19 cellular contexts compared by ENCODE assay signal in genomic region chr7:66118603-66119002, GRCh38. TPM values are rescaled to one million over a fixed set of nuclear protein-coding genes. Genes with fewer than 3 reads are reported as not detected.
DNase-seq lines count a peak whose midpoint lies in the region; ATAC-seq and TF ChIP-seq lines count a peak whose summit lies in the region.
"Had no signal": no experiment of that assay in that cellular context is flagged by ENCODE, and none has a peak within 500 bp of the region (broad histone marks: within the 10 kb centered on the region; RNA-seq: fewer than 3 reads in every experiment).

No MANE protein-coding gene starts in this region.

- no peak for TF ChIP-seq POLR2A in transverse colon (IDR thresholded peaks at IDR 0.05)

- no peak overlapping the region for H3K4me3 Mint-ChIP-seq in activated CD4-positive, alpha-beta T cell treated with anti-CD3 and anti-CD28 coated beads for 36 hours
- H3K4me3 Mint-ChIP-seq in nephron progenitor cell: no peak overlapping the region
- H3K4me3 Mint-ChIP-seq: activated B cell treated with CpG ODN at 0.5 μM for 24 hours; activated CD8-positive, alpha-beta memory T cell treated with anti-CD3 and anti-CD28 coated beads, Interleukin-2, amount 10 ng/mL, durations not matched to agents 7 days and 5 days; T-cell had no signal

- ATAC-seq in activated CD4-positive, alpha-beta T cell treated with anti-CD3 and anti-CD28 coated beads for 36 hours: peak; percentile 20
- no peak for ATAC-seq in GM21723 (IDR thresholded peaks at IDR 0.05; ENCODE audit: unreplicated experiment)
- ATAC-seq: activated CD8-positive, alpha-beta memory T cell treated with anti-CD3 and anti-CD28 coated beads, Interleukin-2, amount 10 ng/mL, durations not matched to agents 7 days and 5 days; gastroesophageal sphincter; Panc1; sciatic nerve; T-cell had no signal

- WGBS in transverse colon (ENCODE audit: low coverage in 1 of 2), 2 donors: 25 to 33% methylated on average over 3 of the region's 3 CpGs

- no peak for DNase-seq in activated CD4-positive, alpha-beta T cell treated with anti-CD3 and anti-CD28 coated beads for 36 hours
- no peak for DNase-seq in activated CD4-positive, alpha-beta T cell treated with anti-CD3 and anti-CD28 coated beads, Interleukin-2, amount 50 U/mL, for 1 hour
- DNase-seq in GM06990 (ENCODE audit: extremely low read depth, insufficient read length) (peak; percentile 9), dermis blood vessel endothelial cell (peak; percentile 44), nephron progenitor cell (no peak), transverse colon (no peak), posterior cingulate gyrus (no peak)
- DNase-seq: activated B cell treated with CpG ODN at 0.5 μM for 24 hours; activated CD8-positive, alpha-beta memory T cell treated with anti-CD3 and anti-CD28 coated beads, Interleukin-2, amount 10 ng/mL, durations not matched to agents 7 days and 5 days; activated naive CD8-positive, alpha-beta T cell treated with anti-CD3 and anti-CD28 coated beads for 36 hours; effector CD4-positive, alpha-beta T cell; NCI-H526 treated with DMSO at 0.1 percent for 48 hours; T-cell; upper lobe of left lung had no signal

- in situ Hi-C loops in transverse colon (cut with MboI; ENCODE audit: low pct_ligation_motif_present in 1 of 4, low pct_unique_long_range_greater_than_20kb in 1 of 4, low sequenced_read_pairs in 3 of 4): no loop called here

- H3K4me3 ChIP-seq in GM06990 (replicated peaks; ENCODE audit: low read depth, low read length): no peak overlapping the region
- H3K4me3 ChIP-seq in transverse colon: no peak overlapping the region
- H3K4me3 ChIP-seq: gastroesophageal sphincter, HAP-1, upper lobe of left lung had no signal

- no peaks in the 10 kb centered on the region for H3K9me3 ChIP-seq in transverse colon
- H3K9me3 ChIP-seq: gastroesophageal sphincter, HAP-1, upper lobe of left lung had no signal

- H3K36me3 ChIP-seq in GM06990 (ENCODE audit: control insufficient read depth, insufficient read depth, low read length) (peaks cover 2% of the 10 kb centered on the region; the same call in 1 of the 2 replicates), transverse colon (no peaks in the 10 kb centered on the region)

- H3K4me1 Mint-ChIP-seq in activated CD4-positive, alpha-beta T cell treated with anti-CD3 and anti-CD28 coated beads for 36 hours: peaks cover 51% of the 10 kb centered on the region
- H3K4me1 Mint-ChIP-seq in nephron progenitor cell: peaks cover 49% of the 10 kb centered on the region

- peaks cover 23% of the 10 kb centered on the region for H3K36me3 Mint-ChIP-seq in activated CD4-positive, alpha-beta T cell treated with anti-CD3 and anti-CD28 coated beads for 36 hours (ENCODE audit: low read depth)
- H3K36me3 Mint-ChIP-seq in nephron progenitor cell (ENCODE audit: low read depth): peaks cover 24% of the 10 kb centered on the region
- H3K36me3 Mint-ChIP-seq: T-cell had no signal

- no peaks in the 10 kb centered on the region for H3K9me3 Mint-ChIP-seq in activated CD4-positive, alpha-beta T cell treated with anti-CD3 and anti-CD28 coated beads for 36 hours (ENCODE audit: low read depth)
- no peaks in the 10 kb centered on the region for H3K9me3 Mint-ChIP-seq in nephron progenitor cell
- H3K9me3 Mint-ChIP-seq: activated B cell treated with CpG ODN at 0.5 μM for 24 hours; activated naive CD8-positive, alpha-beta T cell treated with anti-CD3 and anti-CD28 coated beads for 36 hours; T-cell had no signal

- no peak overlapping the region for H3K27ac Mint-ChIP-seq in activated CD4-positive, alpha-beta T cell treated with anti-CD3 and anti-CD28 coated beads for 36 hours
- peak overlapping the region; percentile 71 for H3K27ac Mint-ChIP-seq in nephron progenitor cell

- no peak for TF ChIP-seq EP300 in transverse colon (IDR thresholded peaks at IDR 0.05; ENCODE audit: low read depth)

- intact Hi-C loops in activated CD4-positive, alpha-beta T cell treated with anti-CD3 and anti-CD28 coated beads for 36 hours (cut with DNase I, micrococcal nuclease): loop anchor here in 1 of 2 experiments (5.0 to 10.0 kb wide), 3 partner anchors 294 to 746 kb away; partner anchors contain the start of gene ZNF92
- intact Hi-C loops in transverse colon (cut with DNase I; ENCODE audit: low total_unique reads) (no loop called here), posterior cingulate gyrus (cut with DNase I) (no loop called here)

- POLR2A ChIA-PET in activated CD4-positive, alpha-beta T cell treated with anti-CD3 and anti-CD28 coated beads for 36 hours (lab: Charles Lee): no interaction called here

- CTCF ChIA-PET in activated CD4-positive, alpha-beta T cell treated with anti-CD3 and anti-CD28 coated beads for 36 hours (lab: Charles Lee): interaction anchor here (0.6 kb wide), 1 partner anchor 10 kb away, joined by 3 read pairs; no protein-coding TSS in a partner anchor

- no peaks in the 10 kb centered on the region for H3K27me3 Mint-ChIP-seq in activated CD4-positive, alpha-beta T cell treated with anti-CD3 and anti-CD28 coated beads for 36 hours
- H3K27me3 Mint-ChIP-seq in nephron progenitor cell (ENCODE audit: low read depth, poor library complexity): peaks cover 3% of the 10 kb centered on the region
- H3K27me3 Mint-ChIP-seq: activated B cell treated with CpG ODN at 0.5 μM for 24 hours; activated CD8-positive, alpha-beta memory T cell treated with anti-CD3 and anti-CD28 coated beads, Interleukin-2, amount 10 ng/mL, durations not matched to agents 7 days and 5 days; activated naive CD8-positive, alpha-beta T cell treated with anti-CD3 and anti-CD28 coated beads for 36 hours; T-cell had no signal

- H3K27me3 ChIP-seq in GM06990 (replicated peaks; ENCODE audit: control insufficient read depth, insufficient read depth, low read length) (no peaks in the 10 kb centered on the region), transverse colon (no peaks in the 10 kb centered on the region)
- H3K27me3 ChIP-seq: gastroesophageal sphincter, upper lobe of left lung had no signal

- TF ChIP-seq CTCF in GM06990 (IDR thresholded peaks at IDR 0.05; ENCODE audit: insufficient read depth, low read length, poor library complexity, severe bottlenecking): no peak
- TF ChIP-seq CTCF in nephron progenitor cell (IDR thresholded peaks at IDR 0.05): no peak
- TF ChIP-seq CTCF in transverse colon (IDR thresholded peaks at IDR 0.05): no peak

- peak overlapping the region in 1 of 4 donors; percentile 15 for H3K27ac ChIP-seq in transverse colon
- H3K27ac ChIP-seq: gastroesophageal sphincter had no signal

- peaks cover 21 to 51% (median 30%) of the 10 kb centered on the region in 4 donors for H3K4me1 ChIP-seq in transverse colon

RNA-seq across cellular contexts. Expression of gene CRCP, which starts 4.0 kb away (rescaled TPM):
- total RNA-seq in activated CD4-positive, alpha-beta T cell treated with anti-CD3 and anti-CD28 coated beads for 36 hours: 10 to 100 TPM; 24.5 to 27.2 TPM
- total RNA-seq in dermis blood vessel endothelial cell (22.5 and 25.4 TPM in 2 replicates), transverse colon (10 to 100 TPM; 20.6 to 48.6 (median 44.1) TPM)

RNA-seq across cellular contexts. Expression of gene ASL, which starts 43.0 kb away (rescaled TPM):
- 10 to 100 TPM; 12.7 to 18.5 TPM for total RNA-seq in activated CD4-positive, alpha-beta T cell treated with anti-CD3 and anti-CD28 coated beads for 36 hours
- total RNA-seq in dermis blood vessel endothelial cell (82.4 and 96.9 TPM in 2 replicates), transverse colon (100 to 1,000 TPM in 2 of 4 donors, 10 to 100 TPM in 2; 77.2 to 179 (median 129) TPM)

Comparison
In these comparisons a context has a peak if more than half of its experiments do, and no peak if none do; other contexts are left out.
1. DNase-seq: peak in GM06990 (single experiment) and dermis blood vessel endothelial cell (single experiment); none in activated CD4-positive, alpha-beta T cell treated with anti-CD3 and anti-CD28 coated beads for 36 hours (single experiment), activated CD4-positive, alpha-beta T cell treated with anti-CD3 and anti-CD28 coated beads, Interleukin-2, amount 50 U/mL, for 1 hour (single experiment), nephron progenitor cell (single experiment), transverse colon (single experiment) and posterior cingulate gyrus (0 of 10).